ENCODE assay signal across 9 cellular contexts in the genomic region with DNA sequence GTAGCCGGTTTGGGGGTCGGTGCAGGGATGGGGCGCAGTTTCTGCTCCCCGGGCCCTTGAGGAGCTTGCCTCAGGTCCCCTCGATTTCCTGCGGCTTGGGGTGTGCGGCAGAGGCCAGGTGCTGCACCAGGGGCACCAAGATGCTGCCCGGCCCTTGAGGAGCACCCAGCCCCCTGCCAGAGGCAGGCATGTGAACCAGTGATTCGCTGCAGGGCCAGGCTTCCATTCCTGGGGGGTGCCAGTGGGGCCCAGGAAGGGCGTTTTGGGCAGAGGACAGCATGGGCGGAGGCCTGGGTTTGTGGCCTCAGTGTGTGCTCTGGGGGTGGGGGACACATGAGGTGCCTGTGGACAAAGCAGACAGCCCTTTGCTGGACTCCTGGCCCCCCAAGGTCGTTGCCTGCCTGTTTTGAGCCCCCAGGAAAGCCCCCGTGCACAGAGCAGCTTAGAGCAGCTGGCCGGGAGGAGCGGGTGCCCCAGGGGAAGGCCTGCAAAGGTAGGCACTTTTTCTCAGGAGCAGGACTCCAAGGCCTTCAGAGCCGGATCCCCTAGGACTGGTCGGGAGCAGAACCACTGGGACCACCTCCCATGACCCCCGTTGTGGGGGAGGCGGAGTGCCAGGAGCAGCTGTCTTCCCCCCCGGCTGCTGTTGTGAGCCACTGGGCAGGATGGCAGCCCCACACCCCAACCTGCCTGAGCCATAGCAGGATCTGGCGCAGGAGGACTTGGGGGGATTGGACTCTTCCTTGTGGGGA. TPM values are rescaled to one million over a fixed set of nuclear protein-coding genes. Genes with fewer than 3 reads are reported as not detected.
DNase-seq lines count a peak whose midpoint lies in the region; ATAC-seq and TF ChIP-seq lines count a peak whose summit lies in the region.
"Had no signal": no experiment of that assay in that cellular context is flagged by ENCODE, and none has a peak within 500 bp of the region (broad histone marks: within the 10 kb centered on the region; RNA-seq: fewer than 3 reads in every experiment).

No MANE protein-coding gene starts in this region.

- H3K4me1 Mint-ChIP-seq in HFFc6 (ENCODE audit: low read depth): peaks cover 26% of the 10 kb centered on the region
- peaks cover 14% of the 10 kb centered on the region for H3K4me1 Mint-ChIP-seq in activated CD8-positive, alpha-beta T cell treated with anti-CD3 and anti-CD28 coated beads for 36 hours (ENCODE audit: low read depth)
- H3K4me1 Mint-ChIP-seq in stimulated activated effector memory CD8-positive, alpha-beta T cell treated with anti-CD3 and anti-CD28 coated beads, Interleukin-12 subunit alpha, Interleukin-12 subunit beta, amount 100 ng/mL, for 72 hours: peaks cover 18% of the 10 kb centered on the region

- no peak overlapping the region for H3K27ac Mint-ChIP-seq in HFFc6
- H3K27ac Mint-ChIP-seq in activated CD8-positive, alpha-beta T cell treated with anti-CD3 and anti-CD28 coated beads for 36 hours: no peak overlapping the region
- no peak overlapping the region for H3K27ac Mint-ChIP-seq in stimulated activated effector memory CD8-positive, alpha-beta T cell treated with anti-CD3 and anti-CD28 coated beads, Interleukin-12 subunit alpha, Interleukin-12 subunit beta, amount 100 ng/mL, for 72 hours

- H3K27me3 Mint-ChIP-seq in HFFc6 (ENCODE audit: insufficient read depth): no peaks in the 10 kb centered on the region; the same call in none of the 2 replicates
- peaks cover 5% of the 10 kb centered on the region for H3K27me3 Mint-ChIP-seq in activated CD8-positive, alpha-beta T cell treated with anti-CD3 and anti-CD28 coated beads for 36 hours

- H3K36me3 Mint-ChIP-seq in HFFc6 (ENCODE audit: low read depth): no peaks in the 10 kb centered on the region
- H3K36me3 Mint-ChIP-seq in activated CD8-positive, alpha-beta T cell treated with anti-CD3 and anti-CD28 coated beads for 36 hours (ENCODE audit: low read depth): no peaks in the 10 kb centered on the region
- H3K36me3 Mint-ChIP-seq in stimulated activated effector memory CD8-positive, alpha-beta T cell treated with anti-CD3 and anti-CD28 coated beads, Interleukin-12 subunit alpha, Interleukin-12 subunit beta, amount 100 ng/mL, for 72 hours: peaks cover 8% of the 10 kb centered on the region

- H3K36me3 ChIP-seq in iPS DF 6.9 (ENCODE audit: control insufficient read depth, insufficient read depth, low read length): peaks cover 11% of the 10 kb centered on the region

- H3K27ac ChIP-seq in iPS DF 6.9 (ENCODE audit: low read length): no peak overlapping the region

- intact Hi-C loops in activated CD8-positive, alpha-beta T cell treated with anti-CD3 and anti-CD28 coated beads for 36 hours (cut with micrococcal nuclease): loop anchor here (5.0 kb wide), 1 partner anchor 307 kb away; no protein-coding TSS in a partner anchor

- no peak for TF ChIP-seq CTCF in HFFc6 (IDR thresholded peaks at IDR 0.05)
- TF ChIP-seq CTCF in activated CD8-positive, alpha-beta T cell treated with anti-CD3 and anti-CD28 coated beads for 36 hours (IDR thresholded peaks at IDR 0.05): no peak

- no peaks in the 10 kb centered on the region for H3K27me3 ChIP-seq in iPS DF 6.9 (ENCODE audit: control insufficient read depth, insufficient read depth, low read length)

- H3K4me3 ChIP-seq in iPS DF 6.9 (ENCODE audit: low read length): peak overlapping the region; percentile 70; the same call in 1 of the 2 replicates

- no CpG with 5 or more reads among the region's 21 CpGs for WGBS in iPS DF 6.9 (ENCODE audit: insufficient coverage, insufficient read length)

- no peak for ATAC-seq in activated CD8-positive, alpha-beta T cell treated with anti-CD3 and anti-CD28 coated beads for 36 hours
- no peak for ATAC-seq in stimulated activated effector memory CD8-positive, alpha-beta T cell treated with anti-CD3 and anti-CD28 coated beads, Interleukin-12 subunit alpha, Interleukin-12 subunit beta, amount 100 ng/mL, for 72 hours
- ATAC-seq in GM18873 (IDR thresholded peaks at IDR 0.05; ENCODE audit: low FRiP score, unreplicated experiment) (no peak), HG02642 (IDR thresholded peaks at IDR 0.05; ENCODE audit: poor library complexity, unreplicated experiment) (no peak)

- POLR2A ChIA-PET in activated CD8-positive, alpha-beta T cell treated with anti-CD3 and anti-CD28 coated beads for 36 hours (lab: Charles Lee): interaction anchor here (1.3 kb wide), 1 partner anchor 14 kb away, joined by 4 read pairs; no protein-coding TSS in a partner anchor

- H3K4me1 ChIP-seq in iPS DF 6.9 (ENCODE audit: control insufficient read depth, insufficient read depth, low read length): peaks cover 1% of the 10 kb centered on the region

- no peaks in the 10 kb centered on the region for H3K9me3 Mint-ChIP-seq in HFFc6
- H3K9me3 Mint-ChIP-seq in activated CD8-positive, alpha-beta T cell treated with anti-CD3 and anti-CD28 coated beads for 36 hours: no peaks in the 10 kb centered on the region
- no peaks in the 10 kb centered on the region for H3K9me3 Mint-ChIP-seq in stimulated activated effector memory CD8-positive, alpha-beta T cell treated with anti-CD3 and anti-CD28 coated beads, Interleukin-12 subunit alpha, Interleukin-12 subunit beta, amount 100 ng/mL, for 72 hours

- peak overlapping the region; percentile 83 for H3K4me3 Mint-ChIP-seq in HFFc6
- H3K4me3 Mint-ChIP-seq in activated CD8-positive, alpha-beta T cell treated with anti-CD3 and anti-CD28 coated beads for 36 hours: peak overlapping the region; percentile 52
- peak overlapping the region; percentile 38 for H3K4me3 Mint-ChIP-seq in stimulated activated effector memory CD8-positive, alpha-beta T cell treated with anti-CD3 and anti-CD28 coated beads, Interleukin-12 subunit alpha, Interleukin-12 subunit beta, amount 100 ng/mL, for 72 hours

- CTCF ChIA-PET in activated CD8-positive, alpha-beta T cell treated with anti-CD3 and anti-CD28 coated beads for 36 hours (lab: Charles Lee): interaction anchor here (0.8 kb wide), 1 partner anchor 305 kb away, joined by 3 read pairs; no protein-coding TSS in a partner anchor

- DNase-seq in HFFc6 (no peak), iPS DF 6.9 (ENCODE audit: low read depth, low spot score) (no peak), Kasumi-1 (lab: John Stamatoyannopoulos, UW) (no peak), NCI-H1930 (lab: John Stamatoyannopoulos, UW) (no peak)
- DNase-seq in activated CD8-positive, alpha-beta T cell treated with anti-CD3 and anti-CD28 coated beads for 36 hours: no peak
- DNase-seq in stimulated activated effector memory CD8-positive, alpha-beta T cell treated with anti-CD3 and anti-CD28 coated beads, Interleukin-12 subunit alpha, Interleukin-12 subunit beta, amount 100 ng/mL, for 72 hours (ENCODE audit: low spot score in 2 of 2): no peak
- DNase-seq: NK-92 treated with Interleukin-12 subunit alpha and Interleukin-12 subunit beta, amount 100 ng/mL, for 24 hours had no signal

- H3K9me3 ChIP-seq in iPS DF 6.9 (ENCODE audit: control insufficient read depth, insufficient read depth, low read length): no peaks in the 10 kb centered on the region

RNA-seq across cellular contexts. Expression of gene PLXNA1, which starts 1.7 kb away (rescaled TPM):
- 10 to 100 TPM; 40.8 to 56.1 (median 45.4) TPM for total RNA-seq in HFFc6 (2021; fragmentation: NEBNext Ultra II Directional; extraction: Animal tissue kit (Norgen Biotek cat#: 25700))
- 1 to 10 TPM; 5.1 to 6.6 TPM for total RNA-seq in activated CD8-positive, alpha-beta T cell treated with anti-CD3 and anti-CD28 coated beads for 36 hours

Comparison
In these comparisons a context has a peak if more than half of its experiments do, and no peak if none do; other contexts are left out.
1. RNA of gene PLXNA1, which starts 1.7 kb away (total RNA-seq): 40.8 to 56.1 TPM in HFFc6; 5.1 to 6.6 TPM in activated CD8-positive, alpha-beta T cell treated with anti-CD3 and anti-CD28 coated beads for 36 hours; every median in the first group is over 4 times any median in the second.
2. Peak in every context shown above with its lines, with median percentiles within 50 percentile points of each other: H3K4me3 Mint-ChIP-seq.